In the genomic region with DNA sequence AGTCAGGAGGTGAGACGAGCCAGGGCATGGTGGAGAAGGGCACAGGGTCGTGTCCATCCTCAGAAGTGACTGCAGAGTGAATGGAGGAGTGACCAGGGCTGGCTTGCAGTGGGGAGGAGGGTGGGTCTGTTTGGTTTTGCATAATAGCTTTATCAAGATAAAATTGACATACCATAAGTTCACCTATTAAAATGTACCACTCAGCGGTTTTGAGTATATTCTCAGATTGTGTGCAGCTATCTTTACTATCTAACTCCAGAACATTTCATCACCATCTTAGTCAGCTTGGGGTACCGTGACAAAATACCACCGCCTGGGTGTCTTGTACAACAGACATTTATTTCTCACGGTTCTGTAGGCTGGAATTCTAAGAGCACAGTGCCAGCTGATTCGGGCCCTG, we compare ENCODE assay signal across 17 cellular contexts. TPM values are rescaled to one million over a fixed set of nuclear protein-coding genes. Genes with fewer than 3 reads are reported as not detected.
DNase-seq lines count a peak whose midpoint lies in the region; ATAC-seq, FAIRE-seq and TF ChIP-seq lines count a peak whose summit lies in the region.
"Had no signal": no experiment of that assay in that cellular context is flagged by ENCODE, and none has a peak within 500 bp of the region (broad histone marks: within the 10 kb centered on the region; RNA-seq: fewer than 3 reads in every experiment).

No MANE protein-coding gene starts in this region.

- peak overlapping the region; percentile 22; the same call in 1 of the 2 replicates for H3K4me3 ChIP-seq in BLaER1
- H3K4me3 ChIP-seq in K562: no peak overlapping the region
- H3K4me3 ChIP-seq in liver (ENCODE audit: low read depth in 1 of 3, low read length in 3 of 3): peak overlapping the region in 2 of 3 donors; percentile 15 to 32
- no peak overlapping the region for H3K4me3 ChIP-seq in kidney (ENCODE audit: low read length in 2 of 2)
- H3K4me3 ChIP-seq: GM23248 had no signal

- no peak for TF ChIP-seq EP300 in K562 (IDR thresholded peaks at IDR 0.05; ENCODE audit: low read length)

- CTCF ChIA-PET in K562 (lab: Yijun Ruan, JAX; ENCODE audit: low intra/inter-chr PET ratio): no interaction called here

- H3K9me3 ChIP-seq in BLaER1: peaks cover 100% of the 10 kb centered on the region
- H3K9me3 ChIP-seq in K562 (replicated peaks; ENCODE audit: control insufficient read depth, insufficient read depth, low read depth, low read length): peaks cover 11% of the 10 kb centered on the region
- peaks cover 45 to 77% (median 52%) of the 10 kb centered on the region in 4 donors for H3K9me3 ChIP-seq in liver (ENCODE audit: control insufficient read depth in 4 of 4, low read length in 3 of 4)
- H3K9me3 ChIP-seq in kidney (ENCODE audit: control insufficient read depth in 1 of 2, low read length in 2 of 2): peaks cover 0 to 6% of the 10 kb centered on the region in 2 donors

- FAIRE-seq in K562 (lab: Jason Lieb, UNC): no peak
- no peak for FAIRE-seq in kidney (lab: Jason Lieb, UNC)
- FAIRE-seq: H54 had no signal

- in situ Hi-C loops in K562 (cut with MboI): no loop called here

- ATAC-seq in K562 (no peak), GM21447 (IDR thresholded peaks at IDR 0.05; ENCODE audit: unreplicated experiment) (no peak)

- TF ChIP-seq RAD21 in K562 (CRISPR knock-in tag; conservative IDR thresholded peaks at IDR 0.05 in 1 of 2, IDR thresholded peaks at IDR 0.05 in 1 of 2): no peak
- TF ChIP-seq RAD21 in liver (IDR thresholded peaks at IDR 0.05): no peak

- BruUV-seq in K562 (replicated peaks; lab: Mats Ljungman, UMichigan): no TSS peak

- no peaks in the 10 kb centered on the region for H3K9me1 ChIP-seq in K562 (ENCODE audit: control insufficient read depth, insufficient read depth, low read length)

- TF ChIP-seq POLR2A in K562 (conservative IDR thresholded peaks at IDR 0.05): no peak

- H3K27ac ChIP-seq in BLaER1 (no peak overlapping the region), K562 (ENCODE audit: extremely low read depth, low read depth, low read length) (no peak overlapping the region), liver (ENCODE audit: low read depth in 1 of 2, low read length in 2 of 2) (no peak overlapping the region), kidney (ENCODE audit: low read depth in 2 of 2, low read length in 2 of 2) (no peak overlapping the region)
- H3K27ac ChIP-seq: C4-2B, GM23248, HL-60 had no signal

- H3K4me2 ChIP-seq in BLaER1 (no peak overlapping the region), K562 (ENCODE audit: insufficient read depth, low read length) (no peak overlapping the region)

- WGBS in K562 (ENCODE audit: insufficient coverage, low coverage, missing lambda C conversion rate): 77% methylated on average over 5 of the region's 7 CpGs
- 98% methylated on average over 7 of the region's 7 CpGs for WGBS in liver

- TF ChIP-seq CTCF in K562 (IDR thresholded peaks at IDR 0.05 in 2 of 3, conservative IDR thresholded peaks at IDR 0.05 in 1 of 3; ENCODE audit: insufficient read depth in 2 of 3, low read depth in 1 of 3, low read length in 3 of 3): no peak
- TF ChIP-seq CTCF in liver (IDR thresholded peaks at IDR 0.05; ENCODE audit: low read depth, low read length, missing input control): no peak
- TF ChIP-seq CTCF in kidney (IDR thresholded peaks at IDR 0.05; ENCODE audit: borderline replicate concordance, extremely low read depth, insufficient read depth): no peak

- POLR2A ChIA-PET in K562 (lab: Yijun Ruan, JAX): interaction anchor here (2.1 kb wide), 1 partner anchor 13 kb away, joined by 7 read pairs; the partner anchor contains the start of gene ERVK3-1

- H4K20me1 ChIP-seq in BLaER1 (peaks cover 11% of the 10 kb centered on the region), K562 (replicated peaks; ENCODE audit: control insufficient read depth, insufficient read depth, low read length) (no peaks in the 10 kb centered on the region)

- H3K36me3 ChIP-seq in BLaER1 (peaks cover 100% of the 10 kb centered on the region), K562 (ENCODE audit: control insufficient read depth, insufficient read depth, low read length) (peaks cover 87% of the 10 kb centered on the region), liver (ENCODE audit: control insufficient read depth in 4 of 4, insufficient read depth in 3 of 4, low read depth in 1 of 4, low read length in 3 of 4) (peaks cover 16 to 71% (median 48%) of the 10 kb centered on the region in 4 donors), kidney (ENCODE audit: control insufficient read depth in 1 of 2, insufficient read depth in 2 of 2, low read length in 2 of 2) (peaks cover 40 to 47% of the 10 kb centered on the region in 2 donors)

- DNase-seq in K562 (ENCODE audit: extremely low read depth in 1 of 4, low spot score in 3 of 4) (no peak), NCI-H128 (lab: John Stamatoyannopoulos, UW; ENCODE audit: unreplicated experiment) (no peak), kidney (no peak)
- DNase-seq: ACHN; BE2C; CD4-positive, alpha-beta T cell; DMS79 treated with DMSO at 0.1 percent for 48 hours; GF-D8; GM23248; HCEC 1CT; KG1 had no signal

- H3K4me1 ChIP-seq in BLaER1: no peaks in the 10 kb centered on the region
- no peaks in the 10 kb centered on the region for H3K4me1 ChIP-seq in K562 (replicated peaks in 1 of 2; ENCODE audit: control insufficient read depth in 2 of 2, insufficient read depth in 2 of 2, low read length in 2 of 2)
- no peaks in the 10 kb centered on the region for H3K4me1 ChIP-seq in liver (ENCODE audit: control insufficient read depth in 4 of 4, insufficient read depth in 4 of 4, low read length in 3 of 4)
- H3K4me1 ChIP-seq in kidney (ENCODE audit: control insufficient read depth in 1 of 2, insufficient read depth in 1 of 2, low read depth in 1 of 2, low read length in 2 of 2): no peaks in the 10 kb centered on the region
- H3K4me1 ChIP-seq: BE2C had no signal

- H3K79me2 ChIP-seq in K562 (ENCODE audit: control insufficient read depth, insufficient read depth, low read length): no peaks in the 10 kb centered on the region; the same call in 2 of the 3 replicates

- H3K27me3 ChIP-seq in BLaER1 (no peaks in the 10 kb centered on the region), K562 (ENCODE audit: control insufficient read depth in 2 of 2, insufficient read depth in 2 of 2, low read length in 2 of 2) (no peaks in the 10 kb centered on the region), liver (ENCODE audit: control insufficient read depth in 4 of 4, insufficient read depth in 4 of 4, low read length in 3 of 4) (no peaks in the 10 kb centered on the region)
- H3K27me3 ChIP-seq: BE2C had no signal

- intact Hi-C loops in K562 (cut with micrococcal nuclease) (no loop called here), kidney (cut with DNase I) (no loop called here)

- no peak overlapping the region for H3K9ac ChIP-seq in BLaER1
- no peak overlapping the region for H3K9ac ChIP-seq in K562 (ENCODE audit: insufficient read depth in 1 of 2, low read depth in 2 of 2, low read length in 2 of 2)
- H3K9ac ChIP-seq in liver (ENCODE audit: low read depth in 1 of 2, low read length in 2 of 2): no peak overlapping the region
- H3K9ac ChIP-seq in kidney (ENCODE audit: low read length in 2 of 2): no peak overlapping the region
- H3K9ac ChIP-seq: GM23248 had no signal

- H2AFZ ChIP-seq in K562 (ENCODE audit: low read depth, low read length): no peak overlapping the region
- H2AFZ ChIP-seq: GM23248 had no signal

RNA-seq across cellular contexts. Expression of gene ZNF8, which starts 13.2 kb away (rescaled TPM):
- total RNA-seq in K562 (2011; cell fraction: chromatin; rRNA removed; ENCODE audit: low replicate concordance): 22.6 and 25.3 TPM in 2 replicates
- 15.4 and 17.0 TPM in 2 replicates for total RNA-seq in K562 (2011; cell fraction: nucleolus; rRNA removed)
- total RNA-seq in K562 (2011; cell fraction: nucleoplasm; rRNA removed): 21.6 and 29.5 TPM in 2 replicates
- 5.4 and 6.4 TPM in 2 replicates for total RNA-seq in K562 (2014; rRNA removed)
- 5.4 and 5.6 TPM in 2 replicates for total RNA-seq in K562 (2014; rRNA removed; fragmentation: Illumina TruSeq; extraction: Trizol)
- total RNA-seq in K562 (2015; rRNA removed; fragmentation: Illumina TruSeq; extraction: Trizol): 5.6 and 5.8 TPM in 2 replicates
- total RNA-seq in K562 (2021): 7.0 and 7.7 TPM in 2 replicates
- 4.7 and 6.4 TPM in 2 replicates for polyA plus RNA-seq in K562 (2011; rRNA removed)
- 4.2 and 6.3 TPM in 2 replicates for polyA plus RNA-seq in K562 (2011; cell fraction: cytosol; rRNA removed)
- 12.4 and 13.1 TPM in 2 replicates for polyA plus RNA-seq in K562 (2011; cell fraction: nucleus; rRNA removed)
- 1.3 and 1.5 TPM in 2 replicates for polyA plus RNA-seq in K562 (2012)
- 3.1 and 3.2 TPM in 2 replicates for polyA plus RNA-seq in K562 (2014; fragmentation: Illumina TruSeq; extraction: Trizol)
- 1 to 10 TPM in 1 of 2 experiments, under 1 TPM in 1; 0.71 to 1.0 TPM for polyA plus RNA-seq in K562 (2014; fragmentation: Nextera tagmentation; extraction: Ambion mirVana)
- polyA plus RNA-seq in K562 (2014; rRNA removed): 3.7 and 3.8 TPM in 2 replicates
- 10.6 and 11.6 TPM in 2 replicates for polyA minus RNA-seq in K562 (2011; rRNA and poly(A)+ RNA removed)
- polyA minus RNA-seq in K562 (2011; cell fraction: cytosol; rRNA and poly(A)+ RNA removed): 7.4 and 9.4 TPM in 2 replicates
- 3.9 and 6.4 TPM in 2 replicates for polyA minus RNA-seq in K562 (2011; cell fraction: nucleus; rRNA and poly(A)+ RNA removed)
- total RNA-seq in liver: 1 to 10 TPM; 2.7 to 4.6 TPM
- polyA plus RNA-seq in liver: under 1 TPM; 0.37 to 0.50 TPM
- 9.0 TPM for total RNA-seq in kidney
- polyA plus RNA-seq in kidney (ENCODE audit: insufficient read depth, low read depth, low replicate concordance): 1.3 TPM

RNA-seq across cellular contexts. Expression of gene ERVK3-1, which starts 13.2 kb away (rescaled TPM):
- total RNA-seq in K562 (2011; cell fraction: chromatin; rRNA removed; ENCODE audit: low replicate concordance): 81.2 and 112 TPM in 2 replicates
- total RNA-seq in K562 (2011; cell fraction: nucleolus; rRNA removed): 58.4 and 68.7 TPM in 2 replicates
- 96.3 and 156 TPM in 2 replicates for total RNA-seq in K562 (2011; cell fraction: nucleoplasm; rRNA removed)
- total RNA-seq in K562 (2014; rRNA removed) (114 and 130 TPM in 2 replicates), K562 (2014; rRNA removed; fragmentation: Illumina TruSeq; extraction: Trizol) (111 and 114 TPM in 2 replicates), K562 (2015; rRNA removed; fragmentation: Illumina TruSeq; extraction: Trizol) (123 and 136 TPM in 2 replicates), K562 (2021) (84.5 and 90.3 TPM in 2 replicates), liver (10 to 100 TPM; 21.4 to 28.0 TPM), kidney (35.4 TPM)
- polyA plus RNA-seq in K562 (2011; rRNA removed) (66.9 and 87.6 TPM in 2 replicates), K562 (2014; fragmentation: Illumina TruSeq; extraction: Trizol) (136 and 153 TPM in 2 replicates), K562 (2014; fragmentation: Nextera tagmentation; extraction: Ambion mirVana) (100 to 1,000 TPM; 261 to 299 TPM), K562 (2014; rRNA removed) (109 and 119 TPM in 2 replicates), liver (10 to 100 TPM; 17.6 to 31.7 TPM), kidney (ENCODE audit: insufficient read depth, low read depth, low replicate concordance) (41.6 TPM)
- polyA plus RNA-seq in K562 (2011; cell fraction: cytosol; rRNA removed): 48.8 and 49.6 TPM in 2 replicates
- polyA plus RNA-seq in K562 (2011; cell fraction: nucleus; rRNA removed): 180 and 251 TPM in 2 replicates
- polyA plus RNA-seq in K562 (2012): 76.9 and 94.1 TPM in 2 replicates
- 61.6 and 69.6 TPM in 2 replicates for polyA minus RNA-seq in K562 (2011; rRNA and poly(A)+ RNA removed)
- 21.6 and 23.1 TPM in 2 replicates for polyA minus RNA-seq in K562 (2011; cell fraction: cytosol; rRNA and poly(A)+ RNA removed)
- 105 and 140 TPM in 2 replicates for polyA minus RNA-seq in K562 (2011; cell fraction: nucleus; rRNA and poly(A)+ RNA removed)

RNA-seq across cellular contexts. Expression of gene ZSCAN22, which starts 34.9 kb away (rescaled TPM):
- total RNA-seq in K562 (2011; cell fraction: chromatin; rRNA removed; ENCODE audit: low replicate concordance): 8.8 and 18.4 TPM in 2 replicates
- 11.1 and 14.3 TPM in 2 replicates for total RNA-seq in K562 (2011; cell fraction: nucleolus; rRNA removed)
- 13.6 and 15.6 TPM in 2 replicates for total RNA-seq in K562 (2011; cell fraction: nucleoplasm; rRNA removed)
- 2.6 and 3.0 TPM in 2 replicates for total RNA-seq in K562 (2014; rRNA removed)
- total RNA-seq in K562 (2014; rRNA removed; fragmentation: Illumina TruSeq; extraction: Trizol): 3.0 and 3.1 TPM in 2 replicates
- total RNA-seq in K562 (2015; rRNA removed; fragmentation: Illumina TruSeq; extraction: Trizol): 4.0 and 4.1 TPM in 2 replicates
- 5.3 and 5.4 TPM in 2 replicates for total RNA-seq in K562 (2021)
- 4.8 and 5.7 TPM in 2 replicates for polyA plus RNA-seq in K562 (2011; rRNA removed)
- polyA plus RNA-seq in K562 (2011; cell fraction: cytosol; rRNA removed): 6.2 TPM in 2 replicates
- 5.1 and 5.3 TPM in 2 replicates for polyA plus RNA-seq in K562 (2011; cell fraction: nucleus; rRNA removed)
- polyA plus RNA-seq in K562 (2012): 1.8 and 2.5 TPM in 2 replicates
- 3.0 and 3.2 TPM in 2 replicates for polyA plus RNA-seq in K562 (2014; fragmentation: Illumina TruSeq; extraction: Trizol)
- 1 to 10 TPM in 1 of 2 experiments, under 1 TPM in 1; 0.98 to 1.9 TPM for polyA plus RNA-seq in K562 (2014; fragmentation: Nextera tagmentation; extraction: Ambion mirVana)
- polyA plus RNA-seq in K562 (2014; rRNA removed): 2.5 and 2.7 TPM in 2 replicates
- 8.5 and 10.1 TPM in 2 replicates for polyA minus RNA-seq in K562 (2011; rRNA and poly(A)+ RNA removed)
- 3.3 and 4.2 TPM in 2 replicates for polyA minus RNA-seq in K562 (2011; cell fraction: cytosol; rRNA and poly(A)+ RNA removed)
- 4.4 and 6.1 TPM in 2 replicates for polyA minus RNA-seq in K562 (2011; cell fraction: nucleus; rRNA and poly(A)+ RNA removed)
- 1 to 10 TPM; 3.1 to 3.5 TPM for total RNA-seq in liver
- polyA plus RNA-seq in liver: under 1 TPM; 0.88 to 0.89 TPM
- total RNA-seq in kidney: 3.3 TPM
- polyA plus RNA-seq in kidney (ENCODE audit: insufficient read depth, low read depth, low replicate concordance): 1.1 TPM

Comparison
In these comparisons a context has a peak if more than half of its experiments do, and no peak if none do; other contexts are left out.
1. H3K4me3 ChIP-seq: peak in BLaER1 (single experiment) and liver (2 of 3); none in K562 (single experiment) and kidney (0 of 2).